Comparison of ENCODE assay signal across 6 cellular contexts in the genomic region with DNA sequence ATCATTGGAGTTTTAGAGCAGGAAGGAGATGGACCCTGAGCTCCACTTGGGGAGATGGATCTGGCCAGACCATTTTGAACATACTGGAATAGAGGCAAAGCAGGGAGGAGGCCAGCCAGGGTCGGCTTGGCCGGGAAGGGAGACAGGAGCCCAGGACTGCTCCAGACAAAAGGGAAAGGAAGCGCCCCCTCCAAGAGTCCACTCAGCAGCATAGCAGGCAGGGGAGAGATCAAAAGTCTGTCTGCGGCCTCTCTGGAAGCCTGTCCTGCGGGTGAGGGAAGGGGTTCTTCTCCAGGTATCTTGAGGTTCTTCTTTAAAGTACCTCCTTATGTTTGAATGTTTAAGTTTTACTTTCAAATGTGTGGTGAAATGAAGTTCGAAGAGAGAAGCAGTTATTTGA.
"Had no signal": no experiment of that assay in that cellular context is flagged by ENCODE, and none has a peak within 500 bp of the region (broad histone marks: within the 10 kb centered on the region; RNA-seq: fewer than 3 reads in every experiment).

No MANE protein-coding gene starts in this region.

- H3K36me3 Mint-ChIP-seq: IgD-negative memory B cell had no signal

- ATAC-seq: HepG2 had no signal

- DNase-seq: GOT3, H9, HCEC 1CT, KBM-7 had no signal

- H3K27me3 Mint-ChIP-seq: IgD-negative memory B cell had no signal

- H3K4me3 Mint-ChIP-seq: H9, IgD-negative memory B cell had no signal

- H3K9me3 Mint-ChIP-seq: H9 had no signal

- H3K27ac Mint-ChIP-seq: H9, IgD-negative memory B cell had no signal
